ENCODE assay signal across 20 cellular contexts in the genomic region with DNA sequence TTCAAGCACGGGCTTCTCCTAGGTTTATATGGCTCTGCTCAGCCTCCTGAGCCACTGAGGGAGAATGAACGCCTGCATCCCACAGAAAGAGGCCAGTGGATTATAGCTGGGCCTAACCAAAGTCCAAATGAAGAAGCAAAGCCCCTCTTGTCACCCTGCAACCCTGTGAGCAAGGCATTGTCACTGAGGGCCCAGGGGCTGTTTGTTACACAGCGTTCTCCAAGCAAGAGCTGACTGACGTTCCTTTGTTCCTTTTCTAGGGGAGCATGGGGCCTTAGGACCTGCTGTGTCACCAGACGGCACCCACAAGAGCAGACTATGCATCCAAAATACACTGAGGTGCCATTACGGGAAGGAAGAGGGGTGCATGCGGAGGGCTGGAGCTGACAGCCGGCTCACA. TPM values are rescaled to one million over a fixed set of nuclear protein-coding genes. Genes with fewer than 3 reads are reported as not detected.
DNase-seq lines count a peak whose midpoint lies in the region; ATAC-seq, FAIRE-seq and TF ChIP-seq lines count a peak whose summit lies in the region.
"Had no signal": no experiment of that assay in that cellular context is flagged by ENCODE, and none has a peak within 500 bp of the region (broad histone marks: within the 10 kb centered on the region; RNA-seq: fewer than 3 reads in every experiment).

No MANE protein-coding gene starts in this region.

- H3K36me3 ChIP-seq in BLaER1 treated with 17β-estradiol and CSF1 and Interleukin-3, amounts not matched to agents 10 nM and 100 nM: no peaks in the 10 kb centered on the region
- H3K36me3 ChIP-seq in CD4-positive, alpha-beta memory T cell (ENCODE audit: insufficient read depth, low read length): no peaks in the 10 kb centered on the region
- no peaks in the 10 kb centered on the region for H3K36me3 ChIP-seq in kidney (ENCODE audit: control insufficient read depth in 1 of 2, insufficient read depth in 2 of 2, low read length in 2 of 2)

- intact Hi-C loops in CD4-positive, alpha-beta memory T cell (cut with micrococcal nuclease): no loop called here
- intact Hi-C loops in kidney (cut with DNase I): no loop called here

- H3K9me3 Mint-ChIP-seq in CD4-positive, alpha-beta memory T cell: no peaks in the 10 kb centered on the region
- H3K9me3 Mint-ChIP-seq in neural crest cell: no peaks in the 10 kb centered on the region
- H3K9me3 Mint-ChIP-seq: CD8-positive, alpha-beta T cell had no signal

- peak overlapping the region in 9 of 11 experiments; percentile 33 to 99 (median 96); a peak in 14 of 22 replicates for H3K4me2 ChIP-seq in BLaER1 treated with 17β-estradiol and CSF1 and Interleukin-3, amounts not matched to agents 10 nM and 100 nM

- no peak for DNase-seq in CD4-positive, alpha-beta memory T cell
- DNase-seq in kidney (peak; percentile 32), neural crest cell (ENCODE audit: low read depth, low spot score) (no peak), pons (ENCODE audit: low spot score) (no peak), SHP77 (lab: John Stamatoyannopoulos, UW) (no peak)
- DNase-seq: ACHN; AML-193; CD8-positive, alpha-beta T cell; DMS53; GOT3; KG1; NCI-H1417 treated with DMSO at 0.1 percent for 48 hours; NCI-H187 treated with DMSO at 0.1 percent for 48 hours; NCI-H226; NCI-H82; OCI-M1 had no signal

- peaks cover 16 to 39% (median 27%) of the 10 kb centered on the region in 4 donors for H3K4me1 Mint-ChIP-seq in CD4-positive, alpha-beta memory T cell
- H3K4me1 Mint-ChIP-seq in neural crest cell: peaks cover 8% of the 10 kb centered on the region

- POLR2A ChIA-PET in CD4-positive, alpha-beta memory T cell (lab: Charles Lee; ENCODE audit: partially characterized antibody): interaction anchor here (0.6 to 1.2 kb wide), 3 partner anchors 38 to 557 kb away, joined by 3 to 7 read pairs (median 3); no protein-coding TSS in a partner anchor

- TF ChIP-seq CTCF in kidney (IDR thresholded peaks at IDR 0.05; ENCODE audit: borderline replicate concordance, extremely low read depth, insufficient read depth): no peak
- TF ChIP-seq CTCF in neural crest cell (conservative IDR thresholded peaks at IDR 0.05): no peak

- no peak for FAIRE-seq in kidney (lab: Jason Lieb, UNC)
- FAIRE-seq: GM12891 had no signal

- no peak overlapping the region for H3K4me3 ChIP-seq in BLaER1 treated with 17β-estradiol and CSF1 and Interleukin-3, amounts not matched to agents 10 nM and 100 nM
- no peak overlapping the region for H3K4me3 ChIP-seq in CD4-positive, alpha-beta memory T cell (ENCODE audit: low read length in 2 of 2)
- H3K4me3 ChIP-seq in kidney (ENCODE audit: low read length in 2 of 2): no peak overlapping the region

- no peaks in the 10 kb centered on the region for H3K27me3 Mint-ChIP-seq in CD4-positive, alpha-beta memory T cell
- H3K27me3 Mint-ChIP-seq in neural crest cell (ENCODE audit: low read depth): peaks cover 40% of the 10 kb centered on the region

- H3K4me1 ChIP-seq in BLaER1 treated with 17β-estradiol and CSF1 and Interleukin-3, amounts not matched to agents 10 nM and 100 nM: peaks cover 49 to 89% (median 83%) of the 10 kb centered on the region in 10 experiments
- H3K4me1 ChIP-seq in CD4-positive, alpha-beta memory T cell (ENCODE audit: insufficient read depth, low read length): peaks cover 14% of the 10 kb centered on the region
- no peaks in the 10 kb centered on the region for H3K4me1 ChIP-seq in kidney (ENCODE audit: control insufficient read depth in 1 of 2, insufficient read depth in 1 of 2, low read depth in 1 of 2, low read length in 2 of 2)

- H3K27ac ChIP-seq in BLaER1 treated with 17β-estradiol and CSF1 and Interleukin-3, amounts not matched to agents 10 nM and 100 nM: no peak overlapping the region
- no peak overlapping the region for H3K27ac ChIP-seq in CD4-positive, alpha-beta memory T cell (ENCODE audit: low read depth, low read length)
- no peak overlapping the region for H3K27ac ChIP-seq in kidney (ENCODE audit: low read depth in 2 of 2, low read length in 2 of 2)

- peaks cover 0 to 5% (median 0%) of the 10 kb centered on the region in 11 experiments; a peak in 7 of 22 replicates for H3K27me3 ChIP-seq in BLaER1 treated with 17β-estradiol and CSF1 and Interleukin-3, amounts not matched to agents 10 nM and 100 nM
- H3K27me3 ChIP-seq in CD4-positive, alpha-beta memory T cell (ENCODE audit: insufficient read depth, low read length): no peaks in the 10 kb centered on the region

- no peak for ATAC-seq in GM21526 (IDR thresholded peaks at IDR 0.05; ENCODE audit: low FRiP score, unreplicated experiment)
- ATAC-seq: CD8-positive, alpha-beta T cell; HCT116 had no signal

- H3K36me3 Mint-ChIP-seq in CD4-positive, alpha-beta memory T cell: peaks cover 0 to 1% of the 10 kb centered on the region in 2 donors
- no peaks in the 10 kb centered on the region for H3K36me3 Mint-ChIP-seq in neural crest cell (ENCODE audit: low read depth)

- peaks cover under 1 to 4% (median 2%) of the 10 kb centered on the region in 11 experiments; a peak in 19 of 22 replicates for H4K20me1 ChIP-seq in BLaER1 treated with 17β-estradiol and CSF1 and Interleukin-3, amounts not matched to agents 10 nM and 100 nM

- peak overlapping the region in 4 of 7 donors; percentile 10 to 92 (median 42) for H3K27ac Mint-ChIP-seq in CD4-positive, alpha-beta memory T cell
- H3K27ac Mint-ChIP-seq in neural crest cell (ENCODE audit: unreplicated experiment): no peak overlapping the region

- CTCF ChIA-PET in CD4-positive, alpha-beta memory T cell (lab: Charles Lee; ENCODE audit: partially characterized antibody): interaction anchor here (1.0 to 1.4 kb wide), 2 partner anchors 38 to 76 kb away, joined by 3 to 4 read pairs; no protein-coding TSS in a partner anchor

- H3K9ac ChIP-seq in BLaER1 treated with 17β-estradiol and CSF1 and Interleukin-3, amounts not matched to agents 10 nM and 100 nM: no peak overlapping the region
- no peak overlapping the region for H3K9ac ChIP-seq in kidney (ENCODE audit: low read length in 2 of 2)

- peaks cover 0 to 5% (median 0%) of the 10 kb centered on the region in 11 experiments; a peak in 1 of 22 replicates for H3K9me3 ChIP-seq in BLaER1 treated with 17β-estradiol and CSF1 and Interleukin-3, amounts not matched to agents 10 nM and 100 nM (replicated peaks in 1 of 11)
- H3K9me3 ChIP-seq in CD4-positive, alpha-beta memory T cell (ENCODE audit: control insufficient read depth in 1 of 2, low read length in 2 of 2): no peaks in the 10 kb centered on the region
- H3K9me3 ChIP-seq in kidney (ENCODE audit: control insufficient read depth in 1 of 2, low read length in 2 of 2): no peaks in the 10 kb centered on the region

- no peak overlapping the region for H3K4me3 Mint-ChIP-seq in CD4-positive, alpha-beta memory T cell
- peak overlapping the region; percentile 51 for H3K4me3 Mint-ChIP-seq in neural crest cell
- H3K4me3 Mint-ChIP-seq: CD8-positive, alpha-beta T cell had no signal

RNA-seq across cellular contexts. Expression of gene FBRSL1, which starts 4.3 kb away (rescaled TPM):
- 100 to 1,000 TPM in 1 of 2 experiments, 10 to 100 TPM in 1; 97.3 to 101 TPM for total RNA-seq in CD4-positive, alpha-beta memory T cell
- 1 to 10 TPM in 1 of 2 donors, not detected in 1; 3.1 TPM for polyA plus RNA-seq in CD4-positive, alpha-beta memory T cell
- total RNA-seq in kidney (44.7 TPM), neural crest cell (118 and 121 TPM in 2 replicates)
- 23.8 TPM for polyA plus RNA-seq in kidney (ENCODE audit: insufficient read depth, low read depth, low replicate concordance)
